18 cellular contexts compared by ENCODE assay signal in the genomic region with DNA sequence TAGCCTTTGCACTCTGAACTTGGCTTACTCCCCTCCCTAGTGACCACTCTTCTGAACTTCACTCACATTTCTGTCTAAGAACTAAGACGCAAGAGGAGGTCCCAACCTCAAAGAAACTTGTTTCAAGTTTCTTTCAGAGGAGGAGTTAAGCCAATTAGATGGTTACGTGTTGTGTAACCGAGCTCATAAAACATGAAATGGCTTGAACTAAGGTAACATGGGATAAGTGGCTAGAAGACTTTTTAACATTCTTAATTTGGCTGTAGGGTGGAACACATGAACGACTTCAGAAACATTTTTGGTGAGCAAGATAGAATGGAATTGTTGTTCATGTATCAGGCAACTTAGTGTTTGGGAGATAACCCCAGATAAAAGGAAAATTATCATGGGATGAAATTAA. TPM values are rescaled to one million over a fixed set of nuclear protein-coding genes. Genes with fewer than 3 reads are reported as not detected.
DNase-seq lines count a peak whose midpoint lies in the region; ATAC-seq and TF ChIP-seq lines count a peak whose summit lies in the region.
"Had no signal": no experiment of that assay in that cellular context is flagged by ENCODE, and none has a peak within 500 bp of the region (broad histone marks: within the 10 kb centered on the region; RNA-seq: fewer than 3 reads in every experiment).

No MANE protein-coding gene starts in this region.

- TF ChIP-seq CTCF in A673 (conservative IDR thresholded peaks at IDR 0.05; ENCODE audit: low read depth, low read length): no peak
- TF ChIP-seq CTCF in RWPE1 (conservative IDR thresholded peaks at IDR 0.05; ENCODE audit: low read depth): no peak
- TF ChIP-seq CTCF in fibroblast of villous mesenchyme (IDR thresholded peaks at IDR 0.05; ENCODE audit: insufficient read depth, low read depth, low read length): no peak
- no peak for TF ChIP-seq CTCF in prostate gland (IDR thresholded peaks at IDR 0.05)

- no TSS peak for BruUV-seq in A673 (replicated peaks; lab: Mats Ljungman, UMichigan)

- intact Hi-C loops in A673 (cut with micrococcal nuclease; ENCODE audit: unreplicated experiment) (no loop called here), prostate gland (cut with DNase I) (no loop called here)

- H3K4me3 ChIP-seq in A673 (ENCODE audit: low read depth, low read length, poor library complexity, severe bottlenecking) (no peak overlapping the region), fibroblast of villous mesenchyme (ENCODE audit: low read depth, low read length) (no peak overlapping the region), prostate gland (no peak overlapping the region)
- H3K4me3 ChIP-seq: BLaER1 had no signal

- CTCF ChIA-PET in A673 (lab: Charles Lee): interaction anchor here (1.1 kb wide), 1 partner anchor 10 kb away, joined by 4 read pairs; no protein-coding TSS in a partner anchor
- CTCF ChIA-PET in RWPE1 (lab: Yijun Ruan, JAX): interaction anchor here (0.6 kb wide), 2 partner anchors 20 to 457 kb away, joined by 3 to 4 read pairs; no protein-coding TSS in a partner anchor

- in situ Hi-C loops in KBM-7 (cut with MboI; ENCODE audit: low pct_unique_long_range_greater_than_20kb, low sequenced_read_pairs): loop anchor here (25.0 kb wide), 1 partner anchor 464 kb away; no protein-coding TSS in a partner anchor

- H3K36me3 ChIP-seq in A673 (ENCODE audit: insufficient read depth, low read length, poor library complexity, severe bottlenecking) (no peaks in the 10 kb centered on the region), prostate gland (no peaks in the 10 kb centered on the region)
- H3K36me3 ChIP-seq: BLaER1 had no signal

- H3K9me3 ChIP-seq in A673 (ENCODE audit: low read depth, low read length, poor library complexity, severe bottlenecking) (no peaks in the 10 kb centered on the region), prostate gland (no peaks in the 10 kb centered on the region)
- H3K9me3 ChIP-seq: BLaER1 had no signal

- no peaks in the 10 kb centered on the region for H3K4me1 ChIP-seq in A673 (ENCODE audit: insufficient read depth, low read length, poor library complexity, severe bottlenecking)
- no peaks in the 10 kb centered on the region for H3K4me1 ChIP-seq in prostate gland (replicated peaks)
- H3K4me1 ChIP-seq: BLaER1 had no signal

- ATAC-seq in GM21825 (IDR thresholded peaks at IDR 0.05; ENCODE audit: unreplicated experiment) (no peak), HG03045 (IDR thresholded peaks at IDR 0.05; ENCODE audit: unreplicated experiment) (no peak)
- ATAC-seq: HCT116 had no signal

- 38% methylated on average over 4 of the region's 4 CpGs for WGBS in prostate gland

- POLR2A ChIA-PET in A673 (lab: Charles Lee; ENCODE audit: low non-redundant PET): no interaction called here
- POLR2A ChIA-PET in RWPE1 (lab: Yijun Ruan, JAX; ENCODE audit: low non-redundant PET): no interaction called here

- no peak overlapping the region for H3K27ac ChIP-seq in A673 (ENCODE audit: low read depth, low read length, poor library complexity, severe bottlenecking)
- H3K27ac ChIP-seq in RWPE1: peak overlapping the region; percentile 77
- no peak overlapping the region for H3K27ac ChIP-seq in prostate gland
- H3K27ac ChIP-seq: BLaER1, HL-60 had no signal

- no peak for TF ChIP-seq POLR2A in prostate gland (IDR thresholded peaks at IDR 0.05)

- peaks cover 9% of the 10 kb centered on the region for H3K27me3 ChIP-seq in A673 (replicated peaks; ENCODE audit: insufficient read depth, low read depth, low read length, poor library complexity)
- no peaks in the 10 kb centered on the region for H3K27me3 ChIP-seq in prostate gland (replicated peaks; ENCODE audit: insufficient read depth)
- H3K27me3 ChIP-seq: BLaER1 had no signal

- peak; percentile 15 for DNase-seq in A673 (ENCODE audit: low spot score)
- DNase-seq in RWPE1 (ENCODE audit: low spot score): peak; percentile 21
- peak; percentile 14 for DNase-seq in fibroblast of villous mesenchyme (ENCODE audit: low read depth)
- DNase-seq in prostate gland (ENCODE audit: low spot score): peak; percentile 30
- DNase-seq in DMS53 (lab: John Stamatoyannopoulos, UW): no peak
- DNase-seq in KBM-7: no peak
- DNase-seq: Calu3; CD4-positive, alpha-beta memory T cell; DND-41; EL; GOT3; H7; HFFc6 had no signal

RNA-seq across cellular contexts. Expression of a gene that starts 39.6 kb away (rescaled TPM):
- 129 and 136 TPM in 2 replicates for total RNA-seq in A673 (2021)
- total RNA-seq in fibroblast of villous mesenchyme: 220 and 240 TPM in 2 replicates
- 100 to 1,000 TPM; 253 to 473 TPM for total RNA-seq in prostate gland

Comparison
In these comparisons a context has a peak if more than half of its experiments do, and no peak if none do; other contexts are left out.
1. DNase-seq: peak in A673 (single experiment), RWPE1 (single experiment), fibroblast of villous mesenchyme (single experiment) and prostate gland (single experiment); none in DMS53 (single experiment) and KBM-7 (single experiment).